ENCODE assay signal across 8 cellular contexts in the genomic region with DNA sequence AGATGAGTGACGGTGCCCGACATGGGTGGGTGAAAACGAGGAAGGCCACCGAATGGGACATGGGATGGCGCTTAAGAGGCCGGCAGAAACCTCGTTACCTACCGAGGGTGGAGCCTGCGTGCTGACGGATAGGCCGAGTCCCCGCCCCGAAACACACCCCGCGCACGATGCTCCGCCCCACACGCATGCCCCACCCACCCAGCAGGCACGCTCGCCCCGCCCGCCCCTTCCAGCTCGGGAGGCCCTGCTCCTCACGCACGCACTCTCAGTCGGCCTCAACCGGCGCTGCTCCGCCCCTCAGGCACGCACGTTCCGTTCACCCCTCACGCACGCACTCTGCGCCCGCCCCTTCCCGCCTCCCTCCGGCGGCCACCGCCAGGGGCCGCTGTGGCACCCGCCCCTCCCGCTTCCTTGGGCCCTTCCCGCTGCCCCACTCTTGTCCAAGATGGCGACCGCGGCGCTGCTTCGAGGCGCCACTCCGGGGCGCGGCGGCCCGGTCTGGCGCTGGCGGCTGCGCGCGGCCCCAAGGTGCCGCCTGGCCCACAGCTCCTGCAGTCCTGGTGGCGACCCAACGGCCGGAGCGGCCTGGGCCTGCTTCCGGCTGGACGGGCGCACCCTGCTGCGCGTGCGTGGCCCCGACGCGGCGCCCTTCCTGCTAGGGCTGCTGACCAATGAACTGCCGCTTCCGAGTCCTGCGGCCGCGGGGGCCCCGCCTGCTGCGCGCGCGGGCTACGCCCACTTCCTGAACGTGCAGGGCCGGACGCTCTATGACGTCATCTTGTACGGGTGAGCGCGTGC. TPM values are rescaled to one million over a fixed set of nuclear protein-coding genes. Genes with fewer than 3 reads are reported as not detected.
DNase-seq lines count a peak whose midpoint lies in the region; ATAC-seq and TF ChIP-seq lines count a peak whose summit lies in the region.

A gene (plus strand): TSS at position 433 of the 798 bp plus-strand sequence. CDS start 13 bp downstream, at position 446.

- POLR2A ChIA-PET in BJ (lab: Charles Lee), result interaction anchor here (0.5 to 0.7 kb wide), 3 partner anchors 23 to 293 kb away, joined by 3 to 14 read pairs (median 8); no protein-coding TSS in a partner anchor

- peak within 1 kb of the TSS; percentile 98 for H3K27ac ChIP-seq in cingulate gyrus (ENCODE audit: low read depth, low read length)

- DNase-seq in BJ (ENCODE audit: low read depth), result peak; percentile 89
- peak; percentile 99 for DNase-seq in GM19238 (ENCODE audit: insufficient read length, low spot score)
- DNase-seq in NCI-H510A treated with DMSO at 0.1 percent for 48 hours (lab: John Stamatoyannopoulos, UW), result peak; percentile 94
- DNase-seq in activated CD4-positive, alpha-beta T cell treated with anti-CD3 and anti-CD28 coated beads for 4 hours, result peak; percentile 99 to 100
- DNase-seq in left colon, result peak; percentile 99 to 100
- peak; percentile 100 for DNase-seq in stimulated activated CD4-positive, alpha-beta T cell treated with anti-CD3 and anti-CD28 coated beads, Interleukin-1b, Interleukin-23, amount 100 ng/mL, for 48 hours

- intact Hi-C loops in left colon (cut with DNase I, micrococcal nuclease), result no loop called here

- TF ChIP-seq CTCF in BJ (IDR thresholded peaks at IDR 0.05; ENCODE audit: insufficient read depth, low read depth, low read length), result peak; percentile 88

- H3K4me3 ChIP-seq in BJ (ENCODE audit: low read depth, low read length), result peak within 1 kb of the TSS; percentile 73

- no peaks in the 10 kb centered on the region for H3K27me3 ChIP-seq in BJ (ENCODE audit: control insufficient read depth, insufficient read depth, low read length)

- H3K36me3 ChIP-seq in BJ (ENCODE audit: control insufficient read depth, insufficient read depth, low read length), result peaks cover 2% of the 10 kb centered on the region; the same call in 1 of the 2 replicates

- ATAC-seq in HG03442 (IDR thresholded peaks at IDR 0.05; ENCODE audit: unreplicated experiment) (peak; percentile 75), left colon (peak; percentile 86)

- CTCF ChIA-PET in BJ (lab: Yijun Ruan, JAX), result interaction anchor here (0.6 to 4.5 kb wide), 25 partner anchors 8 to 684 kb away, joined by 3 to 27 read pairs (median 4); a partner anchor contains a TSS

RNA-seq across cellular contexts. Expression of the gene that starts here (rescaled TPM):
- 1.2 and 2.8 TPM in 2 replicates for polyA plus RNA-seq in BJ (2011; rRNA removed)
- 1.8 and 2.7 TPM in 2 replicates for polyA minus RNA-seq in BJ (2011; rRNA and poly(A)+ RNA removed)
- 1 to 10 TPM; 9.3 to 9.4 TPM for total RNA-seq in left colon

Comparison
In these comparisons a context has a peak if more than half of its experiments do, and no peak if none do; other contexts are left out.
1. Peak in every context shown above with its lines: DNase-seq, ATAC-seq, H3K4me3 ChIP-seq and H3K27ac ChIP-seq.